In the genomic region with DNA sequence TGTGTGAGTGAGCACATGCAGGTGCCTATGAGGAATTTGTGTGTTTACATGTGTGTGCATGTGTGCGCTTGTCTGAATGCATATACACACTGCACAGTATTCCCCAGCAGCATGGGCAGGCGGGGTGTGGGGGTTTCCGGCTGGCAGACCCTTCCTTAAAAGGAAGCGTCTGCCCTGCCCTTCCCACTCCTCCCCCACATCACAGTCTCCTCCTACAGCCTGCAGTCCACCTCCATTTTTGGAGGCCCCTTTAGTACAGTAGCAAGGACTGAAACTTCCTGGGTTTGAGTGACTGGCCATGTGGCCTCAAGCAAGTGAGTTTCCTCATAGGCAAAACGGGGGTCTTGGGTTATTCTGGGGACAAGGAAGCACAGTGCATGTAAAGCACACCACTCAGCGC, we compare ENCODE assay signal across 2 cellular contexts.
TF ChIP-seq lines count a peak whose summit lies in the region.

No MANE protein-coding gene starts in this region.

TF ChIP-seq in GM23338, 12 proteins besides CTCF, POLR2A, EP300 and RAD21 (continues in another document):
- no peak for TF ChIP-seq ZNF114 (CRISPR knock-in tag; IDR thresholded peaks at IDR 0.05)
- no peak for TF ChIP-seq NANOG (IDR thresholded peaks at IDR 0.05; ENCODE audit: borderline replicate concordance)
- TF ChIP-seq, protein P1, sequence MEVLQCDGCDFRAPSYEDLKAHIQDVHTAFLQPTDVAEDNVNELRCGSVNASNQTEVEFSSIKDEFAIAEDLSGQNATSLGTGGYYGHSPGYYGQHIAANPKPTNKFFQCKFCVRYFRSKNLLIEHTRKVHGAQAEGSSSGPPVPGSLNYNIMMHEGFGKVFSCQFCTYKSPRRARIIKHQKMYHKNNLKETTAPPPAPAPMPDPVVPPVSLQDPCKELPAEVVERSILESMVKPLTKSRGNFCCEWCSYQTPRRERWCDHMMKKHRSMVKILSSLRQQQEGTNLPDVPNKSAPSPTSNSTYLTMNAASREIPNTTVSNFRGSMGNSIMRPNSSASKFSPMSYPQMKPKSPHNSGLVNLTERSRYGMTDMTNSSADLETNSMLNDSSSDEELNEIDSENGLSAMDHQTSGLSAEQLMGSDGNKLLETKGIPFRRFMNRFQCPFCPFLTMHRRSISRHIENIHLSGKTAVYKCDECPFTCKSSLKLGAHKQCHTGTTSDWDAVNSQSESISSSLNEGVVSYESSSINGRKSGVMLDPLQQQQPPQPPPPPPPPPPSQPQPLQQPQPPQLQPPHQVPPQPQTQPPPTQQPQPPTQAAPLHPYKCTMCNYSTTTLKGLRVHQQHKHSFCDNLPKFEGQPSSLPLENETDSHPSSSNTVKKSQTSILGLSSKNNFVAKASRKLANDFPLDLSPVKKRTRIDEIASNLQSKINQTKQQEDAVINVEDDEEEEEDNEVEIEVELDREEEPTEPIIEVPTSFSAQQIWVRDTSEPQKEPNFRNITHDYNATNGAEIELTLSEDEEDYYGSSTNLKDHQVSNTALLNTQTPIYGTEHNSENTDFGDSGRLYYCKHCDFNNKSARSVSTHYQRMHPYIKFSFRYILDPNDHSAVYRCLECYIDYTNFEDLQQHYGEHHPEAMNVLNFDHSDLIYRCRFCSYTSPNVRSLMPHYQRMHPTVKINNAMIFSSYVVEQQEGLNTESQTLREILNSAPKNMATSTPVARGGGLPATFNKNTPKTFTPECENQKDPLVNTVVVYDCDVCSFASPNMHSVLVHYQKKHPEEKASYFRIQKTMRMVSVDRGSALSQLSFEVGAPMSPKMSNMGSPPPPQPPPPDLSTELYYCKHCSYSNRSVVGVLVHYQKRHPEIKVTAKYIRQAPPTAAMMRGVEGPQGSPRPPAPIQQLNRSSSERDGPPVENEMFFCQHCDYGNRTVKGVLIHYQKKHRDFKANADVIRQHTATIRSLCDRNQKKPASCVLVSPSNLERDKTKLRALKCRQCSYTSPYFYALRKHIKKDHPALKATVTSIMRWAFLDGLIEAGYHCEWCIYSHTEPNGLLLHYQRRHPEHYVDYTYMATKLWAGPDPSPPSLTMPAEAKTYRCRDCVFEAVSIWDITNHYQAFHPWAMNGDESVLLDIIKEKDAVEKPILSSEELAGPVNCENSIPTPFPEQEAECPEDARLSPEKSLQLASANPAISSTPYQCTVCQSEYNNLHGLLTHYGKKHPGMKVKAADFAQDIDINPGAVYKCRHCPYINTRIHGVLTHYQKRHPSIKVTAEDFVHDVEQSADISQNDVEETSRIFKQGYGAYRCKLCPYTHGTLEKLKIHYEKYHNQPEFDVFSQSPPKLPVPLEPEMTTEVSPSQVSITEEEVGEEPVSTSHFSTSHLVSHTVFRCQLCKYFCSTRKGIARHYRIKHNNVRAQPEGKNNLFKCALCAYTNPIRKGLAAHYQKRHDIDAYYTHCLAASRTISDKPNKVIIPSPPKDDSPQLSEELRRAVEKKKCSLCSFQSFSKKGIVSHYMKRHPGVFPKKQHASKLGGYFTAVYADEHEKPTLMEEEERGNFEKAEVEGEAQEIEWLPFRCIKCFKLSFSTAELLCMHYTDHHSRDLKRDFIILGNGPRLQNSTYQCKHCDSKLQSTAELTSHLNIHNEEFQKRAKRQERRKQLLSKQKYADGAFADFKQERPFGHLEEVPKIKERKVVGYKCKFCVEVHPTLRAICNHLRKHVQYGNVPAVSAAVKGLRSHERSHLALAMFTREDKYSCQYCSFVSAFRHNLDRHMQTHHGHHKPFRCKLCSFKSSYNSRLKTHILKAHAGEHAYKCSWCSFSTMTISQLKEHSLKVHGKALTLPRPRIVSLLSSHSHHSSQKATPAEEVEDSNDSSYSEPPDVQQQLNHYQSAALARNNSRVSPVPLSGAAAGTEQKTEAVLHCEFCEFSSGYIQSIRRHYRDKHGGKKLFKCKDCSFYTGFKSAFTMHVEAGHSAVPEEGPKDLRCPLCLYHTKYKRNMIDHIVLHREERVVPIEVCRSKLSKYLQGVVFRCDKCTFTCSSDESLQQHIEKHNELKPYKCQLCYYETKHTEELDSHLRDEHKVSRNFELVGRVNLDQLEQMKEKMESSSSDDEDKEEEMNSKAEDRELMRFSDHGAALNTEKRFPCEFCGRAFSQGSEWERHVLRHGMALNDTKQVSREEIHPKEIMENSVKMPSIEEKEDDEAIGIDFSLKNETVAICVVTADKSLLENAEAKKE (CRISPR knock-in tag; IDR thresholded peaks at IDR 0.05), result no peak
- no peak for TF ChIP-seq STAT1 (IDR thresholded peaks at IDR 0.05; ENCODE audit: unreplicated experiment)
- TF ChIP-seq, protein P2, sequence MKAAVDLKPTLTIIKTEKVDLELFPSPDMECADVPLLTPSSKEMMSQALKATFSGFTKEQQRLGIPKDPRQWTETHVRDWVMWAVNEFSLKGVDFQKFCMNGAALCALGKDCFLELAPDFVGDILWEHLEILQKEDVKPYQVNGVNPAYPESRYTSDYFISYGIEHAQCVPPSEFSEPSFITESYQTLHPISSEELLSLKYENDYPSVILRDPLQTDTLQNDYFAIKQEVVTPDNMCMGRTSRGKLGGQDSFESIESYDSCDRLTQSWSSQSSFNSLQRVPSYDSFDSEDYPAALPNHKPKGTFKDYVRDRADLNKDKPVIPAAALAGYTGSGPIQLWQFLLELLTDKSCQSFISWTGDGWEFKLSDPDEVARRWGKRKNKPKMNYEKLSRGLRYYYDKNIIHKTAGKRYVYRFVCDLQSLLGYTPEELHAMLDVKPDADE (IDR thresholded peaks at IDR 0.05), result no peak
- TF ChIP-seq POLR2AphosphoS5 (IDR thresholded peaks at IDR 0.05; ENCODE audit: low read depth), result no peak
- TF ChIP-seq JUNB (IDR thresholded peaks at IDR 0.05; ENCODE audit: unreplicated experiment), result no peak
- no peak for TF ChIP-seq EZH2 (IDR thresholded peaks at IDR 0.05; ENCODE audit: low read depth, unreplicated experiment)
- TF ChIP-seq, protein P3, sequence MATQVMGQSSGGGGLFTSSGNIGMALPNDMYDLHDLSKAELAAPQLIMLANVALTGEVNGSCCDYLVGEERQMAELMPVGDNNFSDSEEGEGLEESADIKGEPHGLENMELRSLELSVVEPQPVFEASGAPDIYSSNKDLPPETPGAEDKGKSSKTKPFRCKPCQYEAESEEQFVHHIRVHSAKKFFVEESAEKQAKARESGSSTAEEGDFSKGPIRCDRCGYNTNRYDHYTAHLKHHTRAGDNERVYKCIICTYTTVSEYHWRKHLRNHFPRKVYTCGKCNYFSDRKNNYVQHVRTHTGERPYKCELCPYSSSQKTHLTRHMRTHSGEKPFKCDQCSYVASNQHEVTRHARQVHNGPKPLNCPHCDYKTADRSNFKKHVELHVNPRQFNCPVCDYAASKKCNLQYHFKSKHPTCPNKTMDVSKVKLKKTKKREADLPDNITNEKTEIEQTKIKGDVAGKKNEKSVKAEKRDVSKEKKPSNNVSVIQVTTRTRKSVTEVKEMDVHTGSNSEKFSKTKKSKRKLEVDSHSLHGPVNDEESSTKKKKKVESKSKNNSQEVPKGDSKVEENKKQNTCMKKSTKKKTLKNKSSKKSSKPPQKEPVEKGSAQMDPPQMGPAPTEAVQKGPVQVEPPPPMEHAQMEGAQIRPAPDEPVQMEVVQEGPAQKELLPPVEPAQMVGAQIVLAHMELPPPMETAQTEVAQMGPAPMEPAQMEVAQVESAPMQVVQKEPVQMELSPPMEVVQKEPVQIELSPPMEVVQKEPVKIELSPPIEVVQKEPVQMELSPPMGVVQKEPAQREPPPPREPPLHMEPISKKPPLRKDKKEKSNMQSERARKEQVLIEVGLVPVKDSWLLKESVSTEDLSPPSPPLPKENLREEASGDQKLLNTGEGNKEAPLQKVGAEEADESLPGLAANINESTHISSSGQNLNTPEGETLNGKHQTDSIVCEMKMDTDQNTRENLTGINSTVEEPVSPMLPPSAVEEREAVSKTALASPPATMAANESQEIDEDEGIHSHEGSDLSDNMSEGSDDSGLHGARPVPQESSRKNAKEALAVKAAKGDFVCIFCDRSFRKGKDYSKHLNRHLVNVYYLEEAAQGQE (IDR thresholded peaks at IDR 0.05; ENCODE audit: unreplicated experiment), result no peak
- TF ChIP-seq CREB1 (CRISPR knock-in tag; IDR thresholded peaks at IDR 0.05; ENCODE audit: low read depth), result no peak

TF ChIP-seq in IMR-90, 13 proteins besides CTCF, POLR2A, EP300 and RAD21:
- TF ChIP-seq FOS (IDR thresholded peaks at IDR 0.05; ENCODE audit: low read depth, low read length), result no peak
- TF ChIP-seq MAFK (IDR thresholded peaks at IDR 0.05; ENCODE audit: low read depth, low read length), result no peak
- TF ChIP-seq CHD1 (IDR thresholded peaks at IDR 0.05; ENCODE audit: low read depth, low read length), result no peak
- TF ChIP-seq RFX5 (IDR thresholded peaks at IDR 0.05; ENCODE audit: low read depth, low read length), result no peak
- no peak for TF ChIP-seq RCOR1 (IDR thresholded peaks at IDR 0.05; ENCODE audit: insufficient replicate concordance, low read length)
- no peak for TF ChIP-seq NFE2L2 (IDR thresholded peaks at IDR 0.05; ENCODE audit: low read depth, low read length)
- no peak for TF ChIP-seq MXI1 (IDR thresholded peaks at IDR 0.05; ENCODE audit: borderline replicate concordance, low read depth, low read length)
- TF ChIP-seq MAZ (IDR thresholded peaks at IDR 0.05; ENCODE audit: borderline replicate concordance, low read depth, low read length), result no peak
- no peak for TF ChIP-seq CEBPB (IDR thresholded peaks at IDR 0.05; ENCODE audit: low read depth, low read length)
- TF ChIP-seq, protein P4, sequence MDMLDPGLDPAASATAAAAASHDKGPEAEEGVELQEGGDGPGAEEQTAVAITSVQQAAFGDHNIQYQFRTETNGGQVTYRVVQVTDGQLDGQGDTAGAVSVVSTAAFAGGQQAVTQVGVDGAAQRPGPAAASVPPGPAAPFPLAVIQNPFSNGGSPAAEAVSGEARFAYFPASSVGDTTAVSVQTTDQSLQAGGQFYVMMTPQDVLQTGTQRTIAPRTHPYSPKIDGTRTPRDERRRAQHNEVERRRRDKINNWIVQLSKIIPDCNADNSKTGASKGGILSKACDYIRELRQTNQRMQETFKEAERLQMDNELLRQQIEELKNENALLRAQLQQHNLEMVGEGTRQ (IDR thresholded peaks at IDR 0.05; ENCODE audit: low read depth, low read length), result no peak
- no peak for TF ChIP-seq SMC3 (IDR thresholded peaks at IDR 0.05; ENCODE audit: low read depth, low read length)
- no peak for TF ChIP-seq BHLHE40 (IDR thresholded peaks at IDR 0.05; ENCODE audit: low read depth, low read length)
- TF ChIP-seq, protein P5, sequence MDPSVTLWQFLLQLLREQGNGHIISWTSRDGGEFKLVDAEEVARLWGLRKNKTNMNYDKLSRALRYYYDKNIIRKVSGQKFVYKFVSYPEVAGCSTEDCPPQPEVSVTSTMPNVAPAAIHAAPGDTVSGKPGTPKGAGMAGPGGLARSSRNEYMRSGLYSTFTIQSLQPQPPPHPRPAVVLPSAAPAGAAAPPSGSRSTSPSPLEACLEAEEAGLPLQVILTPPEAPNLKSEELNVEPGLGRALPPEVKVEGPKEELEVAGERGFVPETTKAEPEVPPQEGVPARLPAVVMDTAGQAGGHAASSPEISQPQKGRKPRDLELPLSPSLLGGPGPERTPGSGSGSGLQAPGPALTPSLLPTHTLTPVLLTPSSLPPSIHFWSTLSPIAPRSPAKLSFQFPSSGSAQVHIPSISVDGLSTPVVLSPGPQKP (IDR thresholded peaks at IDR 0.05; ENCODE audit: borderline replicate concordance, low read depth, low read length), result no peak
TF ChIP-seq in IMR-90: peak in this region for 0.
